8 cellular contexts compared by ENCODE assay signal in the genomic region with DNA sequence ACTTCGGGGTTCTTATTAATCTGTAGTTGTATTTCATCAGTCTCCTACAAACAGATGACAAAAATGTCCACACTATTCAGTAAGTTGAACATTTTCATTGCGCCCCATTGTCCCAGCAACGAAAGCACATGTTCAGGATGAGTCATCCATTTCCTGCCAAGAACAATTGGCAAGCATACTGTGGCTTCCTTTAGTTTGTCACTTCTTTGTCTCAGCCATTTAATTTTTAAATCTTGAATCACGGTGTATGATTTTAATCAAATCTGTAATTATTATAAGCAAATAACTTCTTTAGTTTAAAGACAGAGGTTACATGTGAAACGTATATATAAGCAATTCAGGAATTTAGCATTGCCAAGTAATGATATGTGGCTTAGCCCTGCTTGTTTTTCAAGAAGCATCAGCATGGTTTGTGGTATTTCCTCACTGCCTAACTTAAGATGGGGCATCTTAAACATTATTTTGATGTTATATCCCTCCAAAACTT.
DNase-seq lines count a peak whose midpoint lies in the region; ATAC-seq and TF ChIP-seq lines count a peak whose summit lies in the region.

No MANE protein-coding gene starts in this region.

- POLR2A ChIA-PET in T-cell (lab: Charles Lee) = no interaction called here

- no peaks in the 10 kb centered on the region for H3K9me3 Mint-ChIP-seq in T-cell

- H3K27me3 Mint-ChIP-seq in T-cell = peaks cover 0 to 7% of the 10 kb centered on the region in 2 donors

- no peaks in the 10 kb centered on the region for H3K36me3 ChIP-seq in right lobe of liver

- CTCF ChIA-PET in T-cell (lab: Charles Lee) = no interaction called here

- ATAC-seq in T-cell (replicated peaks in 1 of 4) (peak; percentile 72 to 98 (median 89)), right lobe of liver (peak; percentile 86 to 91 (median 88))

- 13% methylated on average over 5 of the region's 5 CpGs for WGBS in right lobe of liver (ENCODE audit: insufficient coverage, low coverage, low lambda C conversion rate, missing lambda C conversion rate)

- intact Hi-C loops in right lobe of liver (cut with DNase I) (no loop called here), posterior vena cava (cut with DNase I) (no loop called here)

- H3K36me3 Mint-ChIP-seq in T-cell = no peaks in the 10 kb centered on the region

- H3K27me3 ChIP-seq in right lobe of liver = no peaks in the 10 kb centered on the region

- DNase-seq in DMS53 treated with DMSO at 0.1 percent for 48 hours (lab: John Stamatoyannopoulos, UW; ENCODE audit: unreplicated experiment) = peak; percentile 88
- DNase-seq in GM20000 (ENCODE audit: low spot score) = peak; percentile 38
- peak; percentile 83 for DNase-seq in HT-29 (ENCODE audit: low spot score)
- peak in 15 of 34 experiments; percentile 1 to 34 (median 4) for DNase-seq in T-cell
- peak in 39 of 61 donors; percentile 1 to 75 (median 19) for DNase-seq in caudate nucleus (lab: John Stamatoyannopoulos, UW)
- no peak for DNase-seq in right lobe of liver
- peak; percentile 32 to 45 for DNase-seq in stimulated activated CD8-positive, alpha-beta memory T cell treated with anti-CD3 and anti-CD28 coated beads, Interleukin-7, amount 100 ng/mL, for 4 hours (ENCODE audit: low read depth in 2 of 2)
- no peak for DNase-seq in posterior vena cava (ENCODE audit: low spot score)

- H3K9me3 ChIP-seq in right lobe of liver = no peaks in the 10 kb centered on the region

- no peak overlapping the region for H3K4me3 ChIP-seq in right lobe of liver

- peak overlapping the region; percentile 80 to 91 for H3K27ac Mint-ChIP-seq in T-cell

- TF ChIP-seq CTCF in GM20000 (IDR thresholded peaks at IDR 0.05; ENCODE audit: extremely low read depth, missing control alignments) = no peak
- no peak for TF ChIP-seq CTCF in right lobe of liver (IDR thresholded peaks at IDR 0.05)

- H3K4me1 ChIP-seq in right lobe of liver = peaks cover 0 to 16% (median 3%) of the 10 kb centered on the region in 4 donors

- H3K27ac ChIP-seq in caudate nucleus (ENCODE audit: low read depth, low read length) (no peak overlapping the region), right lobe of liver (peak overlapping the region; percentile 9 to 55 (median 29))

- H3K4me1 Mint-ChIP-seq in T-cell = peaks cover 15 to 26% (median 24%) of the 10 kb centered on the region in 3 donors

- H3K4me3 Mint-ChIP-seq in T-cell = no peak overlapping the region

- no peak for TF ChIP-seq POLR2A in right lobe of liver (IDR thresholded peaks at IDR 0.05)

Comparison
In these comparisons a context has a peak if more than half of its experiments do, and no peak if none do; other contexts are left out.
1. DNase-seq: peak in DMS53 treated with DMSO at 0.1 percent for 48 hours (single experiment), GM20000 (single experiment), HT-29 (single experiment), caudate nucleus (39 of 61) and stimulated activated CD8-positive, alpha-beta memory T cell treated with anti-CD3 and anti-CD28 coated beads, Interleukin-7, amount 100 ng/mL, for 4 hours (2 of 2); none in right lobe of liver (0 of 3) and posterior vena cava (single experiment).